In the genomic region with DNA sequence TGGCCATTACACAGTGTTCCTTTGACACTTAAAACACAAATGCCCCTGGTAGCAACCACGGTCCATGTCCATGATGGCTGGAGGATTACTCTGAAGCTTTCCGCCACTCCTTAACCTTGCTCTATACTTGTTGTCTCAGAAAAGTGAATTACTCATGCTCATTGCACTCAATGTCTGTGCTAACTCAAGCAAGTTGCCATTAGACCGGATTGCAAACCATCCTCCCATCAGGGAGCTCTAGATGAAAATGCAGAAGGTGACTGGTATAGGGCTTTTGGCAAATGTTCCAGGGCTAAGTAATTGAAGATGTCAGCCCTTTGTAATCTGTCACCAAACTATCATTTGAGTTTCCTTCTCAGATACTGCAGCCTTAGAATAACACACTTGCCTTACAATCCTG, we compare ENCODE assay signal across 22 cellular contexts.
DNase-seq lines count a peak whose midpoint lies in the region; ATAC-seq and TF ChIP-seq lines count a peak whose summit lies in the region.
"Had no signal": no experiment of that assay in that cellular context is flagged by ENCODE, and none has a peak within 500 bp of the region (broad histone marks: within the 10 kb centered on the region; RNA-seq: fewer than 3 reads in every experiment).

No MANE protein-coding gene starts in this region.

- no peaks in the 10 kb centered on the region for H3K36me3 Mint-ChIP-seq in glutamatergic neuron (ENCODE audit: unreplicated experiment)
- H3K36me3 Mint-ChIP-seq: CD14-positive monocyte had no signal

- no peak for ATAC-seq in GM18867 (IDR thresholded peaks at IDR 0.05; ENCODE audit: unreplicated experiment)
- ATAC-seq: K562, Panc1 had no signal

- DNase-seq in NCI-H2227 (lab: John Stamatoyannopoulos, UW; ENCODE audit: unreplicated experiment): peak; percentile 3
- no peak for DNase-seq in NCI-H2227 treated with DMSO at 0.1 percent for 48 hours (lab: John Stamatoyannopoulos, UW)
- DNase-seq in NCI-H446 treated with DMSO at 0.1 percent for 48 hours (lab: John Stamatoyannopoulos, UW): peak; percentile 97
- no peak for DNase-seq in glutamatergic neuron
- peak; percentile 83 for DNase-seq in retina
- no peak for DNase-seq in HuH-7.5 (ENCODE audit: low spot score)
- DNase-seq in NCI-H524 (lab: John Stamatoyannopoulos, UW): no peak
- DNase-seq: BE2C, Calu3, DMS79 treated with DMSO at 0.1 percent for 48 hours, Kasumi-1, MV-4-11, NCI-H1105, NCI-H1436 treated with DMSO at 0.1 percent for 48 hours, NCI-H2029, NCI-H345, NCI-H526, SHP77 had no signal

- TF ChIP-seq CTCF in glutamatergic neuron (IDR thresholded peaks at IDR 0.05; ENCODE audit: partially characterized antibody, unreplicated experiment): no peak

- H3K27ac Mint-ChIP-seq in glutamatergic neuron (ENCODE audit: unreplicated experiment): peak overlapping the region; percentile 13
- H3K27ac Mint-ChIP-seq: CD14-positive monocyte had no signal

- no peaks in the 10 kb centered on the region for H3K9me3 Mint-ChIP-seq in glutamatergic neuron (ENCODE audit: unreplicated experiment)

- H3K4me1 Mint-ChIP-seq in glutamatergic neuron (ENCODE audit: low read depth, unreplicated experiment): peaks cover 27% of the 10 kb centered on the region
- H3K4me1 Mint-ChIP-seq: CD14-positive monocyte had no signal

- peak overlapping the region; percentile 19 for H3K4me3 Mint-ChIP-seq in glutamatergic neuron (ENCODE audit: unreplicated experiment)
- H3K4me3 Mint-ChIP-seq: CD14-positive monocyte had no signal

- no peaks in the 10 kb centered on the region for H3K27me3 Mint-ChIP-seq in glutamatergic neuron (ENCODE audit: unreplicated experiment)

Comparison
In these comparisons a context has a peak if more than half of its experiments do, and no peak if none do; other contexts are left out.
1. DNase-seq: peak in NCI-H2227 (single experiment), NCI-H446 treated with DMSO at 0.1 percent for 48 hours (single experiment) and retina (single experiment); none in NCI-H2227 treated with DMSO at 0.1 percent for 48 hours (single experiment), glutamatergic neuron (single experiment), HuH-7.5 (single experiment) and NCI-H524 (0 of 2).